ENCODE assay signal across 1 cellular context in genomic region chr16:65767125-65767524, GRCh38.
TF ChIP-seq lines count a peak whose summit lies in the region.

No MANE protein-coding gene starts in this region.

TF ChIP-seq in K562, 482 proteins besides CTCF, POLR2A, EP300 and RAD21 (continued from another document and continues in another):
- TF ChIP-seq CREB3L1 (IDR thresholded peaks at IDR 0.05; ENCODE audit: borderline replicate concordance, low read depth), result no peak
- TF ChIP-seq C11orf30 (IDR thresholded peaks at IDR 0.05; ENCODE audit: low read depth), result no peak
- no peak for TF ChIP-seq SLC30A9 (CRISPR knock-in tag; IDR thresholded peaks at IDR 0.05)
- TF ChIP-seq RNF2 (IDR thresholded peaks at IDR 0.05), result no peak
- TF ChIP-seq CCAR2 (IDR thresholded peaks at IDR 0.05; ENCODE audit: low read depth, low read length), result no peak
- TF ChIP-seq ZBTB1 (CRISPR knock-in tag; IDR thresholded peaks at IDR 0.05; ENCODE audit: borderline replicate concordance, low read depth), result no peak
- TF ChIP-seq KDM1A (IDR thresholded peaks at IDR 0.05), result 0 out of 4 replicates have a peak, but pooled peaks of 1 of the 2 experiments have one; percentile 5
- no peak for TF ChIP-seq MLLT1 (IDR thresholded peaks at IDR 0.05)
- no peak for TF ChIP-seq JUND (IDR thresholded peaks at IDR 0.05; ENCODE audit: borderline replicate concordance, low read depth, low read length)
- TF ChIP-seq JUND (tag; IDR thresholded peaks at IDR 0.05; ENCODE audit: borderline replicate concordance, low read depth, low read length), result peak; percentile 11; the same call in 1 of the 3 replicates
- TF ChIP-seq ZBTB8A (IDR thresholded peaks at IDR 0.05; ENCODE audit: partially characterized antibody), result no peak
- no peak for TF ChIP-seq POLR3G (IDR thresholded peaks at IDR 0.05; ENCODE audit: extremely low read depth, insufficient read length, insufficient replicate concordance)
- no peak for TF ChIP-seq ZNF57 (CRISPR knock-in tag; IDR thresholded peaks at IDR 0.05)
- peak; percentile 73; the same call in 1 of the 2 replicates for TF ChIP-seq SOX6 (IDR thresholded peaks at IDR 0.05)
- TF ChIP-seq USF1 (CRISPR knock-in tag; IDR thresholded peaks at IDR 0.05), result no peak
- peak; percentile 56; the same call in 1 of the 2 replicates for TF ChIP-seq CBFA2T2 (conservative IDR thresholded peaks at IDR 0.05)
- no peak for TF ChIP-seq ZC3H8 (IDR thresholded peaks at IDR 0.05)
- no peak for TF ChIP-seq PTTG1 (tag; IDR thresholded peaks at IDR 0.05; ENCODE audit: low read depth)
- no peak for TF ChIP-seq DPF2 (IDR thresholded peaks at IDR 0.05)
- TF ChIP-seq HNRNPUL1 (IDR thresholded peaks at IDR 0.05; ENCODE audit: low read length), result no peak
- TF ChIP-seq PRDM10 (IDR thresholded peaks at IDR 0.05; ENCODE audit: partially characterized antibody), result no peak
- TF ChIP-seq FIP1L1 (IDR thresholded peaks at IDR 0.05; ENCODE audit: low read depth, low read length, poor library complexity, severe bottlenecking), result no peak
- no peak for TF ChIP-seq RBM17 (IDR thresholded peaks at IDR 0.05; ENCODE audit: borderline replicate concordance, low read depth, low read length)
- TF ChIP-seq TCF3 (CRISPR knock-in tag; IDR thresholded peaks at IDR 0.05), result peak; percentile 62
- TF ChIP-seq ZNF124 (CRISPR knock-in tag; IDR thresholded peaks at IDR 0.05), result no peak
- TF ChIP-seq ELK1 (CRISPR knock-in tag; IDR thresholded peaks at IDR 0.05), result no peak
- no peak for TF ChIP-seq CAMTA2 (CRISPR knock-in tag; conservative IDR thresholded peaks at IDR 0.05)
- no peak for TF ChIP-seq STAG1 (CRISPR knock-in tag; IDR thresholded peaks at IDR 0.05; ENCODE audit: borderline replicate concordance)
- no peak for TF ChIP-seq NELFE (IDR thresholded peaks at IDR 0.05; ENCODE audit: insufficient read depth, insufficient read length)
- no peak for TF ChIP-seq NFATC3 (IDR thresholded peaks at IDR 0.05)
- no peak for TF ChIP-seq SREBF2 (CRISPR knock-in tag; IDR thresholded peaks at IDR 0.05)
- no peak for TF ChIP-seq KLF13 (tag; IDR thresholded peaks at IDR 0.05; ENCODE audit: borderline replicate concordance, low read depth)
- TF ChIP-seq ZFP1 (CRISPR knock-in tag; IDR thresholded peaks at IDR 0.05), result no peak
- TF ChIP-seq RBM39 (optimal IDR thresholded peaks at IDR 0.05; ENCODE audit: low read depth, low read length), result no peak
- no peak for TF ChIP-seq SP2 (IDR thresholded peaks at IDR 0.05; ENCODE audit: extremely low read depth, low read depth, low read length, poor library complexity, severe bottlenecking)
- TF ChIP-seq ZBTB34 (CRISPR knock-in tag; IDR thresholded peaks at IDR 0.05), result no peak
- no peak for TF ChIP-seq UBTF (IDR thresholded peaks at IDR 0.05; ENCODE audit: borderline replicate concordance in 1 of 2, low read depth in 2 of 2, low read length in 2 of 2)
- TF ChIP-seq ZNF384 (IDR thresholded peaks at IDR 0.05; ENCODE audit: low read depth, low read length), result no peak
- TF ChIP-seq ZBTB7A (IDR thresholded peaks at IDR 0.05; ENCODE audit: borderline replicate concordance, control insufficient read depth, low read depth, low read length), result no peak
- TF ChIP-seq HMBOX1 (IDR thresholded peaks at IDR 0.05), result no peak
- no peak for TF ChIP-seq GATAD2A (IDR thresholded peaks at IDR 0.05)
- TF ChIP-seq TFAP4 (CRISPR knock-in tag; IDR thresholded peaks at IDR 0.05; ENCODE audit: borderline replicate concordance), result 0 out of 2 replicates have a peak, but pooled peaks have one; percentile 24
- TF ChIP-seq ZNF431 (CRISPR knock-in tag; IDR thresholded peaks at IDR 0.05), result no peak
- TF ChIP-seq STAT5A (IDR thresholded peaks at IDR 0.05; ENCODE audit: borderline replicate concordance, low read length), result no peak
- TF ChIP-seq DEAF1 (CRISPR knock-in tag; IDR thresholded peaks at IDR 0.05), result no peak
- no peak for TF ChIP-seq MYC (IDR thresholded peaks at IDR 0.05; ENCODE audit: low read depth, low read length)
- TF ChIP-seq MYC (CRISPR knock-in tag; IDR thresholded peaks at IDR 0.05; ENCODE audit: borderline replicate concordance, low read depth), result no peak
- 0 out of 2 replicates have a peak, but pooled peaks have one; percentile 26 for TF ChIP-seq ARID1B (IDR thresholded peaks at IDR 0.05)
- TF ChIP-seq ELF1 (tag; IDR thresholded peaks at IDR 0.05), result no peak
- peak; percentile 2 for TF ChIP-seq MEIS2 (IDR thresholded peaks at IDR 0.05; ENCODE audit: partially characterized antibody)
- TF ChIP-seq TAF9B (IDR thresholded peaks at IDR 0.05; ENCODE audit: partially characterized antibody), result no peak
- TF ChIP-seq GABPA (tag; conservative IDR thresholded peaks at IDR 0.05; ENCODE audit: low read depth), result no peak
- TF ChIP-seq NFE2 (IDR thresholded peaks at IDR 0.05; ENCODE audit: low read depth), result no peak
- TF ChIP-seq TCF7L2 (IDR thresholded peaks at IDR 0.05; ENCODE audit: low read depth, low read length), result no peak
- no peak for TF ChIP-seq POLR2B (IDR thresholded peaks at IDR 0.05; ENCODE audit: low read depth, partially characterized antibody)
- no peak for TF ChIP-seq ZNF239 (CRISPR knock-in tag; IDR thresholded peaks at IDR 0.05)
- TF ChIP-seq KAT8 (IDR thresholded peaks at IDR 0.05; ENCODE audit: low read depth), result no peak
- TF ChIP-seq NR2C1 (IDR thresholded peaks at IDR 0.05), result no peak
- TF ChIP-seq NR2C1 (tag; IDR thresholded peaks at IDR 0.05), result 0 out of 2 replicates have a peak, but pooled peaks have one; percentile 24
- no peak for TF ChIP-seq BACH1 (tag; IDR thresholded peaks at IDR 0.05)
